1 cellular context compared by ENCODE assay signal in the genomic region with DNA sequence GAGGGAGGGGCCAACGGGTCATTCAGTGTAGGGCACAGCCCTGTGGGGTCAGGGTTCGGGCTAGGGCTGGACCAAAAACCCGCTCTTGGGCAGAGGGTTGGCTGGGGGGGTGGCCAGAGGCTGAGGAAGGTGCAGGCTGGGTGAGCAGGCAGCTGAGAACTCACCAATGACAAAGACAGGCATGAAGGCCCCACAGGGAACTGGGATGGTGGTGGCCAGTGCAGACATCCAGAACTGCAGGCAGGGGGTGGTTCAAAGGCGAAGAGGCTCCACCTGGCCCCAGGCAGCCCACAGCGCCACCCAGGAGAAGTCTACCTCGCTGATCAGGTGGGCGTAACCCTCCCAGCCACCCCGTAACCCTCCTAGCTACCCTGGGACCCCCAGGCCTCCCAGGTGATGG.
A peak's percentile ranks its signal among the peaks of the same experiment; 100 is the strongest.
TF ChIP-seq lines count a peak whose summit lies in the region.

No MANE protein-coding gene starts in this region.

TF ChIP-seq in HepG2, 621 proteins besides CTCF, POLR2A, EP300 and RAD21:
- TF ChIP-seq ZNF136 (CRISPR knock-in tag; IDR thresholded peaks at IDR 0.05; ENCODE audit: low read depth) (no peak), ZNF678 (CRISPR knock-in tag; IDR thresholded peaks at IDR 0.05) (no peak), MXI1 (IDR thresholded peaks at IDR 0.05; ENCODE audit: borderline replicate concordance, low read depth, low read length) (no peak), ZNF570 (CRISPR knock-in tag; IDR thresholded peaks at IDR 0.05; ENCODE audit: borderline replicate concordance) (no peak), CREM (IDR thresholded peaks at IDR 0.05) (no peak), CREM (CRISPR knock-in tag; IDR thresholded peaks at IDR 0.05) (no peak), ARID3A (IDR thresholded peaks at IDR 0.05; ENCODE audit: low read depth, low read length) (no peak), ATF7-NPFF (CRISPR knock-in tag; IDR thresholded peaks at IDR 0.05; ENCODE audit: low read depth) (no peak), ZNF343 (CRISPR knock-in tag; IDR thresholded peaks at IDR 0.05) (no peak), ZNF740 (CRISPR knock-in tag; IDR thresholded peaks at IDR 0.05) (peak; percentile 7; the same call in 1 of the 2 replicates), U2AF1 (optimal IDR thresholded peaks at IDR 0.05; ENCODE audit: low read depth, low read length) (no peak), CENPX (CRISPR knock-in tag; IDR thresholded peaks at IDR 0.05) (no peak), ATAD3A (CRISPR knock-in tag; IDR thresholded peaks at IDR 0.05) (no peak), ZNF720 (CRISPR knock-in tag; IDR thresholded peaks at IDR 0.05) (no peak), ZSCAN21 (CRISPR knock-in tag; IDR thresholded peaks at IDR 0.05; ENCODE audit: borderline replicate concordance) (no peak), HNRNPK (IDR thresholded peaks at IDR 0.05; ENCODE audit: low read depth, low read length, poor library complexity, severe bottlenecking) (no peak)
- TF ChIP-seq, protein P1, sequence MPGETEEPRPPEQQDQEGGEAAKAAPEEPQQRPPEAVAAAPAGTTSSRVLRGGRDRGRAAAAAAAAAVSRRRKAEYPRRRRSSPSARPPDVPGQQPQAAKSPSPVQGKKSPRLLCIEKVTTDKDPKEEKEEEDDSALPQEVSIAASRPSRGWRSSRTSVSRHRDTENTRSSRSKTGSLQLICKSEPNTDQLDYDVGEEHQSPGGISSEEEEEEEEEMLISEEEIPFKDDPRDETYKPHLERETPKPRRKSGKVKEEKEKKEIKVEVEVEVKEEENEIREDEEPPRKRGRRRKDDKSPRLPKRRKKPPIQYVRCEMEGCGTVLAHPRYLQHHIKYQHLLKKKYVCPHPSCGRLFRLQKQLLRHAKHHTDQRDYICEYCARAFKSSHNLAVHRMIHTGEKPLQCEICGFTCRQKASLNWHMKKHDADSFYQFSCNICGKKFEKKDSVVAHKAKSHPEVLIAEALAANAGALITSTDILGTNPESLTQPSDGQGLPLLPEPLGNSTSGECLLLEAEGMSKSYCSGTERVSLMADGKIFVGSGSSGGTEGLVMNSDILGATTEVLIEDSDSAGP (CRISPR knock-in tag; IDR thresholded peaks at IDR 0.05; ENCODE audit: borderline replicate concordance): no peak
- TF ChIP-seq, protein P2, sequence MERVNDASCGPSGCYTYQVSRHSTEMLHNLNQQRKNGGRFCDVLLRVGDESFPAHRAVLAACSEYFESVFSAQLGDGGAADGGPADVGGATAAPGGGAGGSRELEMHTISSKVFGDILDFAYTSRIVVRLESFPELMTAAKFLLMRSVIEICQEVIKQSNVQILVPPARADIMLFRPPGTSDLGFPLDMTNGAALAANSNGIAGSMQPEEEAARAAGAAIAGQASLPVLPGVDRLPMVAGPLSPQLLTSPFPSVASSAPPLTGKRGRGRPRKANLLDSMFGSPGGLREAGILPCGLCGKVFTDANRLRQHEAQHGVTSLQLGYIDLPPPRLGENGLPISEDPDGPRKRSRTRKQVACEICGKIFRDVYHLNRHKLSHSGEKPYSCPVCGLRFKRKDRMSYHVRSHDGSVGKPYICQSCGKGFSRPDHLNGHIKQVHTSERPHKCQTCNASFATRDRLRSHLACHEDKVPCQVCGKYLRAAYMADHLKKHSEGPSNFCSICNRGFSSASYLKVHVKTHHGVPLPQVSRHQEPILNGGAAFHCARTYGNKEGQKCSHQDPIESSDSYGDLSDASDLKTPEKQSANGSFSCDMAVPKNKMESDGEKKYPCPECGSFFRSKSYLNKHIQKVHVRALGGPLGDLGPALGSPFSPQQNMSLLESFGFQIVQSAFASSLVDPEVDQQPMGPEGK (CRISPR knock-in tag; IDR thresholded peaks at IDR 0.05): 0 out of 2 replicates have a peak, but pooled peaks have one; percentile 9
TF ChIP-seq in HepG2: peak in this region for 2.
